Comparison of ENCODE assay signal across 1 cellular context in the genomic region with DNA sequence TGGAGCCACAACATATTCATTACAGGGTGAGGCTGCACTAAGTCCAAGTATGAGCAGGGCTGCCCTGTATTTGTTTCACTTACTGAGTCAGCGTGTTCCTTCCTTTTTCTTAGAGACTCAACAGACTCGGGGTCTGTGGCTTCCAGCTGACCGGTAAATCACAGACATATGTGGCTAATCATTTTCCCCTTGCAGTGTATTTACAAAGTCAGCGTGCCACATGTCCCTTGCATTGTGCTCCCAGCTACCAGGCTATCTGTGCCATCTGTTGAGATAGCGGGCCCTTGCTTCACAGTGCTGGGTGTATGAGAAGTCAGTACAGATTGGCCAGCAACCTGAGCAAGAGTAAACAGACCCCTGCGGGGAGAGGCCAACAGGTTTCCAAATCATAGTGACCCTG.
TF ChIP-seq lines count a peak whose summit lies in the region.

No MANE protein-coding gene starts in this region.

TF ChIP-seq in SK-N-SH treated with all-trans-retinoic acid at 6 μM for 48 hours, 23 proteins besides CTCF, POLR2A, EP300 and RAD21 (continued from another document):
- TF ChIP-seq, protein P1, sequence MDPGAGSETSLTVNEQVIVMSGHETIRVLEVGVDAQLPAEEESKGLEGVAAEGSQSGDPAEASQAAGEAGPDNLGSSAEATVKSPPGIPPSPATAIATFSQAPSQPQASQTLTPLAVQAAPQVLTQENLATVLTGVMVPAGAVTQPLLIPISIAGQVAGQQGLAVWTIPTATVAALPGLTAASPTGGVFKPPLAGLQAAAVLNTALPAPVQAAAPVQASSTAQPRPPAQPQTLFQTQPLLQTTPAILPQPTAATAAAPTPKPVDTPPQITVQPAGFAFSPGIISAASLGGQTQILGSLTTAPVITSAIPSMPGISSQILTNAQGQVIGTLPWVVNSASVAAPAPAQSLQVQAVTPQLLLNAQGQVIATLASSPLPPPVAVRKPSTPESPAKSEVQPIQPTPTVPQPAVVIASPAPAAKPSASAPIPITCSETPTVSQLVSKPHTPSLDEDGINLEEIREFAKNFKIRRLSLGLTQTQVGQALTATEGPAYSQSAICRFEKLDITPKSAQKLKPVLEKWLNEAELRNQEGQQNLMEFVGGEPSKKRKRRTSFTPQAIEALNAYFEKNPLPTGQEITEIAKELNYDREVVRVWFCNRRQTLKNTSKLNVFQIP (CRISPR knock-in tag; IDR thresholded peaks at IDR 0.05; ENCODE audit: borderline replicate concordance, low read depth) = no peak
- no peak for TF ChIP-seq RARB (CRISPR knock-in tag; IDR thresholded peaks at IDR 0.05)
- TF ChIP-seq ESRRG (CRISPR knock-in tag; IDR thresholded peaks at IDR 0.05) = no peak
- TF ChIP-seq CSDC2 (CRISPR knock-in tag; IDR thresholded peaks at IDR 0.05) = no peak
- no peak for TF ChIP-seq OSR1 (CRISPR knock-in tag; IDR thresholded peaks at IDR 0.05)
- peak; percentile 98 for TF ChIP-seq TCF4 (CRISPR knock-in tag; IDR thresholded peaks at IDR 0.05; ENCODE audit: borderline replicate concordance)
- no peak for TF ChIP-seq ZNF565 (CRISPR knock-in tag; conservative IDR thresholded peaks at IDR 0.05; ENCODE audit: low read depth)
- no peak for TF ChIP-seq ISL1 (CRISPR knock-in tag; IDR thresholded peaks at IDR 0.05)
- TF ChIP-seq, protein P2, sequence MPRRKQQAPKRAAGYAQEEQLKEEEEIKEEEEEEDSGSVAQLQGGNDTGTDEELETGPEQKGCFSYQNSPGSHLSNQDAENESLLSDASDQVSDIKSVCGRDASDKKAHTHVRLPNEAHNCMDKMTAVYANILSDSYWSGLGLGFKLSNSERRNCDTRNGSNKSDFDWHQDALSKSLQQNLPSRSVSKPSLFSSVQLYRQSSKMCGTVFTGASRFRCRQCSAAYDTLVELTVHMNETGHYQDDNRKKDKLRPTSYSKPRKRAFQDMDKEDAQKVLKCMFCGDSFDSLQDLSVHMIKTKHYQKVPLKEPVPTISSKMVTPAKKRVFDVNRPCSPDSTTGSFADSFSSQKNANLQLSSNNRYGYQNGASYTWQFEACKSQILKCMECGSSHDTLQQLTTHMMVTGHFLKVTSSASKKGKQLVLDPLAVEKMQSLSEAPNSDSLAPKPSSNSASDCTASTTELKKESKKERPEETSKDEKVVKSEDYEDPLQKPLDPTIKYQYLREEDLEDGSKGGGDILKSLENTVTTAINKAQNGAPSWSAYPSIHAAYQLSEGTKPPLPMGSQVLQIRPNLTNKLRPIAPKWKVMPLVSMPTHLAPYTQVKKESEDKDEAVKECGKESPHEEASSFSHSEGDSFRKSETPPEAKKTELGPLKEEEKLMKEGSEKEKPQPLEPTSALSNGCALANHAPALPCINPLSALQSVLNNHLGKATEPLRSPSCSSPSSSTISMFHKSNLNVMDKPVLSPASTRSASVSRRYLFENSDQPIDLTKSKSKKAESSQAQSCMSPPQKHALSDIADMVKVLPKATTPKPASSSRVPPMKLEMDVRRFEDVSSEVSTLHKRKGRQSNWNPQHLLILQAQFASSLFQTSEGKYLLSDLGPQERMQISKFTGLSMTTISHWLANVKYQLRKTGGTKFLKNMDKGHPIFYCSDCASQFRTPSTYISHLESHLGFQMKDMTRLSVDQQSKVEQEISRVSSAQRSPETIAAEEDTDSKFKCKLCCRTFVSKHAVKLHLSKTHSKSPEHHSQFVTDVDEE (CRISPR knock-in tag; IDR thresholded peaks at IDR 0.05) = peak; percentile 79; the same call in 1 of the 2 replicates
- no peak for TF ChIP-seq ZFP3 (CRISPR knock-in tag; IDR thresholded peaks at IDR 0.05)
- no peak for TF ChIP-seq BACH2 (CRISPR knock-in tag; IDR thresholded peaks at IDR 0.05; ENCODE audit: borderline replicate concordance)
- TF ChIP-seq, protein P3, sequence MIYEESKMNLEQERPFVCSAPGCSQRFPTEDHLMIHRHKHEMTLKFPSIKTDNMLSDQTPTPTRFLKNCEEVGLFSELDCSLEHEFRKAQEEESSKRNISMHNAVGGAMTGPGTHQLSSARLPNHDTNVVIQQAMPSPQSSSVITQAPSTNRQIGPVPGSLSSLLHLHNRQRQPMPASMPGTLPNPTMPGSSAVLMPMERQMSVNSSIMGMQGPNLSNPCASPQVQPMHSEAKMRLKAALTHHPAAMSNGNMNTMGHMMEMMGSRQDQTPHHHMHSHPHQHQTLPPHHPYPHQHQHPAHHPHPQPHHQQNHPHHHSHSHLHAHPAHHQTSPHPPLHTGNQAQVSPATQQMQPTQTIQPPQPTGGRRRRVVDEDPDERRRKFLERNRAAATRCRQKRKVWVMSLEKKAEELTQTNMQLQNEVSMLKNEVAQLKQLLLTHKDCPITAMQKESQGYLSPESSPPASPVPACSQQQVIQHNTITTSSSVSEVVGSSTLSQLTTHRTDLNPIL (CRISPR knock-in tag; IDR thresholded peaks at IDR 0.05; ENCODE audit: low read depth) = no peak
- 0 out of 2 replicates have a peak, but pooled peaks have one; percentile 41 for TF ChIP-seq PPARA (CRISPR knock-in tag; IDR thresholded peaks at IDR 0.05; ENCODE audit: borderline replicate concordance)
